8 cellular contexts compared by ENCODE assay signal in genomic region chr14:23483216-23483854, GRCh38.
DNase-seq lines count a peak whose midpoint lies in the region; ATAC-seq and TF ChIP-seq lines count a peak whose summit lies in the region.

No MANE protein-coding gene starts in this region.

- DNase-seq in ACHN (peak; percentile 24), GM10248 (ENCODE audit: extremely low spot score) (peak; percentile 33), NCI-H2171 treated with DMSO at 0.1 percent for 48 hours (lab: John Stamatoyannopoulos, UW) (peak; percentile 80), cardiac fibroblast (ENCODE audit: low read depth in 2 of 2) (peak; percentile 15 to 23), nucleus accumbens (lab: John Stamatoyannopoulos, UW) (peak in 54 of 56 donors; percentile 13 to 91 (median 68)), NOMO-1 treated with DMSO at 0.1 percent for 48 hours (lab: John Stamatoyannopoulos, UW; ENCODE audit: unreplicated experiment) (no peak), T-helper 9 cell (no peak)

- TF ChIP-seq CTCF in GM10248 (IDR thresholded peaks at IDR 0.05; ENCODE audit: control extremely low read depth, extremely low read depth, low read depth, missing control alignments) (peak; percentile 31), cardiac fibroblast (IDR thresholded peaks at IDR 0.05; ENCODE audit: low read depth, low read length) (peak; percentile 52)

- in situ Hi-C loops in ACHN (cut with HindIII; ENCODE audit: low pct_ligation_motif_present, low pct_unique_long_range_greater_than_20kb, low sequenced_read_pairs): no loop called here

- ATAC-seq in GM19324 (IDR thresholded peaks at IDR 0.05; ENCODE audit: low FRiP score, unreplicated experiment): no peak

- H3K4me3 ChIP-seq in cardiac fibroblast (replicated peaks in 1 of 2; ENCODE audit: low read depth in 2 of 2, low read length in 2 of 2): no peak overlapping the region

- CTCF ChIA-PET in GM10248 (lab: Yijun Ruan, JAX): interaction anchor here (1.3 to 14.1 kb wide), 4 partner anchors 9 to 79 kb away, joined by 4 to 497 read pairs (median 14); partner anchors contain the start of genes AP1G2 and THTPA

- POLR2A ChIA-PET in GM10248 (lab: Yijun Ruan, JAX): no interaction called here

Comparison
In these comparisons a context has a peak if more than half of its experiments do, and no peak if none do; other contexts are left out.
1. DNase-seq: peak in ACHN (single experiment), GM10248 (single experiment), NCI-H2171 treated with DMSO at 0.1 percent for 48 hours (single experiment), cardiac fibroblast (2 of 2) and nucleus accumbens (54 of 56); none in NOMO-1 treated with DMSO at 0.1 percent for 48 hours (single experiment) and T-helper 9 cell (single experiment).